ENCODE assay signal across 1 cellular context in the genomic region with DNA sequence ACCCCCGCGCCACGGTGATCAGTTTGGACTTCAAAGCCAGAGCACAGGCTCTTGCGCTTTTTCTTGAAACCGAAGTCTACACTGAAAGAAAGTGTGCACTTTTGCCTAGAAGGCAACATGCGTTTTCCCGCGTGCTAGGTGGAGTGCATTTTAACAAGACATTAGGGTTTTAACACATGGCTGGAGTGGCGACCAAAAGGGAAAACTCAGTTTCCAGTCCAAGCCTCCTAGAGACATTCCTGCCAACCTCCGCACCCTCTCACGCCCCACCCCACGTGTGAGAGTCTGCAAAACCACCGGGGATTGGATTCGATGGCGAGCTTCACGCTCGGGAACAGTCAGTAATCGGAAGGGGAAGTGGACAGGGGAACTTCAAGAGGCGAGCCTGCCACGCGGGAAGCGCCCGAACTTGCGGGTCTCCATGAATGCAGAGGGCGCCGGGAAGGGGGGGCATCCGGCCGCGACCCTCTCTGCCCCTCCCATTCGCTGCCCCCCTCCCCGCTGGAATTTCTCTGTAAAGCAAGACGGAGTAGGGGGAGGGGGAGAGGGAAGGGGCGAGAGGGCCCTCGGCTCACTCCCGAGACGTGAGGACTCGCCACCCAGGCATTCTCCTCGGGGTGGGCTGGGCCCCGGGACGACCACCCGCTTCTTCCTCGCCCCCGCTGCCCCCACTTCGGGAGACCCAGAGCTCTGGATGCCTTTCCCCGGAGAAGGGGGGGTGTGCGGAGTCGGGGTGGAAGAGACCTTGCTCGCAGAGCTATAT.
TF ChIP-seq lines count a peak whose summit lies in the region.

No MANE protein-coding gene starts in this region.

TF ChIP-seq in GM12878, 131 proteins besides CTCF, POLR2A, EP300 and RAD21 (continued from another document):
- TF ChIP-seq RUNX3 (IDR thresholded peaks at IDR 0.05; ENCODE audit: low read length) = peak; percentile 36; the same call in 1 of the 2 replicates
- peak; percentile 87 for TF ChIP-seq SPI1 (IDR thresholded peaks at IDR 0.05; ENCODE audit: borderline replicate concordance, insufficient read depth, low read depth, low read length)
- peak; percentile 45; the same call in 1 of the 2 replicates for TF ChIP-seq RB1 (IDR thresholded peaks at IDR 0.05; ENCODE audit: borderline replicate concordance)
- TF ChIP-seq, protein P1, sequence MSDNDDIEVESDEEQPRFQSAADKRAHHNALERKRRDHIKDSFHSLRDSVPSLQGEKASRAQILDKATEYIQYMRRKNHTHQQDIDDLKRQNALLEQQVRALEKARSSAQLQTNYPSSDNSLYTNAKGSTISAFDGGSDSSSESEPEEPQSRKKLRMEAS (IDR thresholded peaks at IDR 0.05; ENCODE audit: low read depth, low read length) = peak; percentile 56; the same call in 1 of the 2 replicates
- peak; percentile 54 for TF ChIP-seq ZBTB40 (IDR thresholded peaks at IDR 0.05; ENCODE audit: borderline replicate concordance)
- TF ChIP-seq IKZF2 (IDR thresholded peaks at IDR 0.05) = peak; percentile 66; a peak in 3 of 4 replicates
- TF ChIP-seq MLLT1 (IDR thresholded peaks at IDR 0.05) = peak; percentile 83
- peak; percentile 74; the same call in 2 of the 3 replicates for TF ChIP-seq POU2F2 (IDR thresholded peaks at IDR 0.05; ENCODE audit: borderline replicate concordance, low read depth, low read length)
- TF ChIP-seq ZNF24 (IDR thresholded peaks at IDR 0.05) = no peak
- TF ChIP-seq POLR2AphosphoS5 (IDR thresholded peaks at IDR 0.05; ENCODE audit: low read length) = peak; percentile 11; the same call in 1 of the 2 replicates
- no peak for TF ChIP-seq NR2C2 (IDR thresholded peaks at IDR 0.05; ENCODE audit: borderline replicate concordance, control insufficient read depth, insufficient read length, low read depth)
- TF ChIP-seq NFYA (IDR thresholded peaks at IDR 0.05; ENCODE audit: borderline replicate concordance, low read depth, low read length) = no peak
- peak; percentile 50 for TF ChIP-seq EED (IDR thresholded peaks at IDR 0.05; ENCODE audit: low read depth)
- TF ChIP-seq BHLHE40 (IDR thresholded peaks at IDR 0.05; ENCODE audit: borderline replicate concordance in 1 of 2, low read depth in 2 of 2, low read length in 1 of 2) = peak; percentile 54 to 58; a peak in 2 of 4 replicates
- TF ChIP-seq, protein P2, sequence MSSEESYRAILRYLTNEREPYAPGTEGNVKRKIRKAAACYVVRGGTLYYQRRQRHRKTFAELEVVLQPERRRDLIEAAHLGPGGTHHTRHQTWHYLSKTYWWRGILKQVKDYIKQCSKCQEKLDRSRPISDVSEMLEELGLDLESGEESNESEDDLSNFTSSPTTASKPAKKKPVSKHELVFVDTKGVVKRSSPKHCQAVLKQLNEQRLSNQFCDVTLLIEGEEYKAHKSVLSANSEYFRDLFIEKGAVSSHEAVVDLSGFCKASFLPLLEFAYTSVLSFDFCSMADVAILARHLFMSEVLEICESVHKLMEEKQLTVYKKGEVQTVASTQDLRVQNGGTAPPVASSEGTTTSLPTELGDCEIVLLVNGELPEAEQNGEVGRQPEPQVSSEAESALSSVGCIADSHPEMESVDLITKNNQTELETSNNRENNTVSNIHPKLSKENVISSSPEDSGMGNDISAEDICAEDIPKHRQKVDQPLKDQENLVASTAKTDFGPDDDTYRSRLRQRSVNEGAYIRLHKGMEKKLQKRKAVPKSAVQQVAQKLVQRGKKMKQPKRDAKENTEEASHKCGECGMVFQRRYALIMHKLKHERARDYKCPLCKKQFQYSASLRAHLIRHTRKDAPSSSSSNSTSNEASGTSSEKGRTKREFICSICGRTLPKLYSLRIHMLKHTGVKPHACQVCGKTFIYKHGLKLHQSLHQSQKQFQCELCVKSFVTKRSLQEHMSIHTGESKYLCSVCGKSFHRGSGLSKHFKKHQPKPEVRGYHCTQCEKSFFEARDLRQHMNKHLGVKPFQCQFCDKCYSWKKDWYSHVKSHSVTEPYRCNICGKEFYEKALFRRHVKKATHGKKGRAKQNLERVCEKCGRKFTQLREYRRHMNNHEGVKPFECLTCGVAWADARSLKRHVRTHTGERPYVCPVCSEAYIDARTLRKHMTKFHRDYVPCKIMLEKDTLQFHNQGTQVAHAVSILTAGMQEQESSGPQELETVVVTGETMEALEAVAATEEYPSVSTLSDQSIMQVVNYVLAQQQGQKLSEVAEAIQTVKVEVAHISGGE (CRISPR knock-in tag; IDR thresholded peaks at IDR 0.05) = peak; percentile 3; the same call in 1 of the 2 replicates
- TF ChIP-seq NR2F1 (conservative IDR thresholded peaks at IDR 0.05) = 0 out of 2 replicates have a peak, but pooled peaks have one; percentile 3
- peak; percentile 63 for TF ChIP-seq IKZF1 (conservative IDR thresholded peaks at IDR 0.05)
- peak; percentile 42; the same call in 1 of the 2 replicates for TF ChIP-seq GABPA (IDR thresholded peaks at IDR 0.05; ENCODE audit: low read depth)
- no peak for TF ChIP-seq BACH1 (IDR thresholded peaks at IDR 0.05; ENCODE audit: borderline replicate concordance)
- no peak for TF ChIP-seq SREBF2 (IDR thresholded peaks at IDR 0.05; ENCODE audit: low read length)
- TF ChIP-seq, protein P3, sequence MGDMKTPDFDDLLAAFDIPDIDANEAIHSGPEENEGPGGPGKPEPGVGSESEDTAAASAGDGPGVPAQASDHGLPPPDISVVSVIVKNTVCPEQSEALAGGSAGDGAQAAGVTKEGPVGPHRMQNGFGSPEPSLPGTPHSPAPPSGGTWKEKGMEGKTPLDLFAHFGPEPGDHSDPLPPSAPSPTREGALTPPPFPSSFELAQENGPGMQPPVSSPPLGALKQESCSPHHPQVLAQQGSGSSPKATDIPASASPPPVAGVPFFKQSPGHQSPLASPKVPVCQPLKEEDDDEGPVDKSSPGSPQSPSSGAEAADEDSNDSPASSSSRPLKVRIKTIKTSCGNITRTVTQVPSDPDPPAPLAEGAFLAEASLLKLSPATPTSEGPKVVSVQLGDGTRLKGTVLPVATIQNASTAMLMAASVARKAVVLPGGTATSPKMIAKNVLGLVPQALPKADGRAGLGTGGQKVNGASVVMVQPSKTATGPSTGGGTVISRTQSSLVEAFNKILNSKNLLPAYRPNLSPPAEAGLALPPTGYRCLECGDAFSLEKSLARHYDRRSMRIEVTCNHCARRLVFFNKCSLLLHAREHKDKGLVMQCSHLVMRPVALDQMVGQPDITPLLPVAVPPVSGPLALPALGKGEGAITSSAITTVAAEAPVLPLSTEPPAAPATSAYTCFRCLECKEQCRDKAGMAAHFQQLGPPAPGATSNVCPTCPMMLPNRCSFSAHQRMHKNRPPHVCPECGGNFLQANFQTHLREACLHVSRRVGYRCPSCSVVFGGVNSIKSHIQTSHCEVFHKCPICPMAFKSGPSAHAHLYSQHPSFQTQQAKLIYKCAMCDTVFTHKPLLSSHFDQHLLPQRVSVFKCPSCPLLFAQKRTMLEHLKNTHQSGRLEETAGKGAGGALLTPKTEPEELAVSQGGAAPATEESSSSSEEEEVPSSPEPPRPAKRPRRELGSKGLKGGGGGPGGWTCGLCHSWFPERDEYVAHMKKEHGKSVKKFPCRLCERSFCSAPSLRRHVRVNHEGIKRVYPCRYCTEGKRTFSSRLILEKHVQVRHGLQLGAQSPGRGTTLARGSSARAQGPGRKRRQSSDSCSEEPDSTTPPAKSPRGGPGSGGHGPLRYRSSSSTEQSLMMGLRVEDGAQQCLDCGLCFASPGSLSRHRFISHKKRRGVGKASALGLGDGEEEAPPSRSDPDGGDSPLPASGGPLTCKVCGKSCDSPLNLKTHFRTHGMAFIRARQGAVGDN (IDR thresholded peaks at IDR 0.05) = peak; percentile 71
